In genomic region chr1:2228684-2229031, GRCh38 we compare ENCODE assay signal across 8 cellular contexts. TPM values are rescaled to one million over a fixed set of nuclear protein-coding genes. Genes with fewer than 3 reads are reported as not detected.
A peak's percentile ranks its signal among the peaks of the same experiment; 100 is the strongest.
DNase-seq lines count a peak whose midpoint lies in the region; ATAC-seq, FAIRE-seq and TF ChIP-seq lines count a peak whose summit lies in the region.

No MANE protein-coding gene starts in this region.

- H3K79me1 ChIP-seq in H9 (ENCODE audit: insufficient read depth, low read depth, low read length, poor library complexity, severe bottlenecking): peaks cover 11% of the 10 kb centered on the region

- H4K20me1 ChIP-seq in H9 (ENCODE audit: control insufficient read depth, insufficient read depth, insufficient read length): no peaks in the 10 kb centered on the region

- no peak for TF ChIP-seq CTCF in A673 (conservative IDR thresholded peaks at IDR 0.05; ENCODE audit: low read depth, low read length)
- TF ChIP-seq CTCF in H9 (conservative IDR thresholded peaks at IDR 0.05): no peak
- no peak for TF ChIP-seq CTCF in kidney (IDR thresholded peaks at IDR 0.05; ENCODE audit: borderline replicate concordance, extremely low read depth, insufficient read depth)
- no peak for TF ChIP-seq CTCF in testis (IDR thresholded peaks at IDR 0.05)

- H3K4me3 ChIP-seq in A673 (ENCODE audit: low read depth, low read length, poor library complexity, severe bottlenecking): peak overlapping the region; percentile 71
- peak overlapping the region; percentile 75 to 83 for H3K4me3 ChIP-seq in kidney (ENCODE audit: low read length in 2 of 2)
- peak overlapping the region; percentile 56 to 57 for H3K4me3 ChIP-seq in testis

- ATAC-seq in GM21381 (IDR thresholded peaks at IDR 0.05; ENCODE audit: unreplicated experiment): no peak

- peak overlapping the region; percentile 22 for H3K18ac ChIP-seq in H9 (ENCODE audit: insufficient read length, low read depth, low read length)

- H3T11ph ChIP-seq in H9 (ENCODE audit: low read length): no peak overlapping the region

- peak overlapping the region; percentile 65 for H3K4me2 ChIP-seq in H9 (ENCODE audit: insufficient read depth, insufficient read length, low read length)

- H3K4me1 ChIP-seq in A673 (ENCODE audit: insufficient read depth, low read length, poor library complexity, severe bottlenecking) (peaks cover 33% of the 10 kb centered on the region), H9 (ENCODE audit: insufficient read depth, low read length) (no peaks in the 10 kb centered on the region; the same call in 1 of the 2 replicates), kidney (ENCODE audit: control insufficient read depth in 1 of 2, insufficient read depth in 1 of 2, low read depth in 1 of 2, low read length in 2 of 2) (peaks cover 15 to 41% of the 10 kb centered on the region in 2 donors), testis (peaks cover 47% of the 10 kb centered on the region)

- FAIRE-seq in kidney (lab: Jason Lieb, UNC): no peak
- FAIRE-seq in GM12891 (lab: Jason Lieb, UNC): no peak

- WGBS in H9 (ENCODE audit: extremely low coverage, insufficient read length, low lambda C conversion rate): no CpG with 5 or more reads among the region's 53 CpGs
- WGBS in testis, 2 donors: 1% methylated on average over 31 of the region's 53 CpGs; no CpG with 5 or more reads in 1 of the 2 donors

- H3K27ac ChIP-seq in A673 (ENCODE audit: low read depth, low read length, poor library complexity, severe bottlenecking): peak overlapping the region; percentile 80
- H3K27ac ChIP-seq in H9 (ENCODE audit: insufficient read length, low read depth, low read length): no peak overlapping the region
- H3K27ac ChIP-seq in angular gyrus (ENCODE audit: low read depth, low read length): peak overlapping the region; percentile 56
- H3K27ac ChIP-seq in kidney (ENCODE audit: low read depth in 2 of 2, low read length in 2 of 2): peak overlapping the region; percentile 51 to 62
- H3K27ac ChIP-seq in testis: peak overlapping the region; percentile 81 to 91

- H2AK5ac ChIP-seq in H9 (ENCODE audit: insufficient read length, low read length): no peak overlapping the region

- H3K27me3 ChIP-seq in A673 (replicated peaks; ENCODE audit: insufficient read depth, low read depth, low read length, poor library complexity) (no peaks in the 10 kb centered on the region), H9 (ENCODE audit: insufficient read depth, low read length) (no peaks in the 10 kb centered on the region), testis (no peaks in the 10 kb centered on the region)

- H2BK15ac ChIP-seq in H9 (ENCODE audit: low read depth, low read length): no peak overlapping the region

- H3K23ac ChIP-seq in H9 (ENCODE audit: insufficient read length, low read depth, low read length): no peak overlapping the region

- peaks cover 6 to 22% (median 10%) of the 10 kb centered on the region in 3 experiments; a peak in 5 of 7 replicates for H3K36me3 Mint-ChIP-seq in H9 (ENCODE audit: insufficient read depth in 1 of 3, low read depth in 3 of 3)

- H3K9me3 ChIP-seq in A673 (ENCODE audit: low read depth, low read length, poor library complexity, severe bottlenecking): no peaks in the 10 kb centered on the region
- no peaks in the 10 kb centered on the region for H3K9me3 ChIP-seq in H9 (ENCODE audit: control insufficient read depth, low read depth, low read length)
- H3K9me3 ChIP-seq in kidney (ENCODE audit: control insufficient read depth in 1 of 2, low read length in 2 of 2): no peaks in the 10 kb centered on the region
- H3K9me3 ChIP-seq in testis: no peaks in the 10 kb centered on the region

- no TSS peak for BruUV-seq in A673 (replicated peaks; lab: Mats Ljungman, UMichigan)

- POLR2A ChIA-PET in A673 (lab: Charles Lee; ENCODE audit: low non-redundant PET): no interaction called here

- no peak overlapping the region for H4K91ac ChIP-seq in H9 (ENCODE audit: insufficient read length, low read depth, low read length)

- H3K14ac ChIP-seq in H9 (ENCODE audit: insufficient read depth, low read length): peak overlapping the region; percentile 55; the same call in 1 of the 2 replicates

- H2AFZ ChIP-seq in H9 (ENCODE audit: low read length): no peak overlapping the region

- H3K23me2 ChIP-seq in H9 (ENCODE audit: insufficient read length, low read depth, low read length, poor library complexity, severe bottlenecking): peaks cover 32% of the 10 kb centered on the region

- H3K36me3 ChIP-seq in A673 (ENCODE audit: insufficient read depth, low read length, poor library complexity, severe bottlenecking) (no peaks in the 10 kb centered on the region), kidney (ENCODE audit: control insufficient read depth in 1 of 2, insufficient read depth in 2 of 2, low read length in 2 of 2) (no peaks in the 10 kb centered on the region), testis (ENCODE audit: low read depth, missing control alignments) (no peaks in the 10 kb centered on the region)

- no peak overlapping the region for H3K56ac ChIP-seq in H9 (ENCODE audit: insufficient read length, low read depth, low read length)

- TF ChIP-seq POLR2A in testis (IDR thresholded peaks at IDR 0.05) (no peak), GM12891 (IDR thresholded peaks at IDR 0.05; ENCODE audit: low read depth, low read length) (no peak)

- no peak overlapping the region for H4K8ac ChIP-seq in H9 (replicated peaks; ENCODE audit: insufficient read length, low read depth, low read length)

- no peak overlapping the region for H2BK20ac ChIP-seq in H9 (ENCODE audit: low read depth, low read length, poor library complexity, severe bottlenecking)

- peak overlapping the region in 1 of 3 experiments; percentile 97; a peak in 2 of 7 replicates for H3K27ac Mint-ChIP-seq in H9

- H4K5ac ChIP-seq in H9 (ENCODE audit: insufficient read length, low read depth, low read length): no peak overlapping the region

- peaks cover 31 to 36% of the 10 kb centered on the region in 2 experiments for H3K4me1 Mint-ChIP-seq in H9

- intact Hi-C loops in A673 (cut with micrococcal nuclease; ENCODE audit: unreplicated experiment): no loop called here
- intact Hi-C loops in kidney (cut with DNase I): no loop called here
- intact Hi-C loops in testis (cut with DNase I; ENCODE audit: low total_unique reads): no loop called here

- DNase-seq in A673 (ENCODE audit: low spot score): peak; percentile 46
- DNase-seq in H9: no peak
- no peak for DNase-seq in kidney
- DNase-seq in testis: no peak
- DNase-seq in NCI-H510A (lab: John Stamatoyannopoulos, UW): no peak
- no peak for DNase-seq in GM12891 (ENCODE audit: insufficient read length, low spot score)

- no peak overlapping the region for H3K4ac ChIP-seq in H9 (ENCODE audit: low read depth, low read length)

- H3K9me3 Mint-ChIP-seq in H9: no peaks in the 10 kb centered on the region; a peak in 1 of 5 replicates

- H2BK120ac ChIP-seq in H9 (ENCODE audit: low read depth, low read length, poor library complexity, severe bottlenecking): no peak overlapping the region

- H3K79me2 ChIP-seq in H9 (ENCODE audit: insufficient read depth, low read length): peaks cover 49% of the 10 kb centered on the region; the same call in 1 of the 2 replicates

- H2BK12ac ChIP-seq in H9 (ENCODE audit: insufficient read length, low read depth, low read length): no peak overlapping the region

- no peak overlapping the region for H2BK5ac ChIP-seq in H9 (ENCODE audit: insufficient read length, low read length)

- CTCF ChIA-PET in A673 (lab: Charles Lee): interaction anchor here (1.2 kb wide), 1 partner anchor 34 kb away, joined by 3 read pairs; the partner anchor contains the start of gene FAAP20

- peaks cover 3% of the 10 kb centered on the region; the same call in 1 of the 2 replicates for H3K27me3 Mint-ChIP-seq in H9 (ENCODE audit: low read depth)

- peak overlapping the region; percentile 40 for H3K9ac ChIP-seq in H9 (ENCODE audit: extremely low read depth, insufficient read length, low read length)
- peak overlapping the region in 1 of 2 donors; percentile 81 for H3K9ac ChIP-seq in kidney (ENCODE audit: low read length in 2 of 2)

- peak overlapping the region; percentile 96 to 97 for H3K4me3 Mint-ChIP-seq in H9

TF ChIP-seq in GM12891, 5 proteins besides CTCF, POLR2A, EP300 and RAD21:
- TF ChIP-seq POLR2AphosphoS5 (IDR thresholded peaks at IDR 0.05; ENCODE audit: low read depth, low read length): no peak
- no peak for TF ChIP-seq POU2F2 (IDR thresholded peaks at IDR 0.05; ENCODE audit: low read depth, low read length)
- TF ChIP-seq PAX5 (IDR thresholded peaks at IDR 0.05; ENCODE audit: insufficient read depth, low read length, severe bottlenecking): no peak
- TF ChIP-seq SPI1 (IDR thresholded peaks at IDR 0.05; ENCODE audit: low read depth, low read length): no peak
- TF ChIP-seq TAF1 (IDR thresholded peaks at IDR 0.05; ENCODE audit: low read depth, low read length): no peak

RNA-seq across cellular contexts. Expression of gene SKI, which starts 0.5 kb away (rescaled TPM):
- total RNA-seq in A673 (2021) (84.9 and 88.1 TPM in 2 replicates), H9 (2021) (88.8 and 89.5 TPM in 2 replicates), kidney (78.6 TPM), testis (10 to 100 TPM; 85.7 to 87.1 TPM)
- polyA plus RNA-seq in kidney (ENCODE audit: insufficient read depth, low read depth, low replicate concordance) (9.2 TPM), testis (ENCODE audit: insufficient read depth, low read depth, low replicate concordance) (40.2 TPM)
- polyA plus RNA-seq in GM12891 (2012; ENCODE audit: low read depth, missing spikeins): 3.2 TPM

RNA-seq across cellular contexts. Expression of gene FAAP20, which starts 34.1 kb away (rescaled TPM):
- total RNA-seq in A673 (2021) (114 and 119 TPM in 2 replicates), H9 (2021) (119 and 125 TPM in 2 replicates), kidney (69.0 TPM), testis (10 to 100 TPM; 65.5 to 72.0 TPM)
- polyA plus RNA-seq in kidney (ENCODE audit: insufficient read depth, low read depth, low replicate concordance) (109 TPM), testis (ENCODE audit: insufficient read depth, low read depth, low replicate concordance) (72.6 TPM)
- polyA plus RNA-seq in GM12891 (2012; ENCODE audit: low read depth, missing spikeins): 47.2 TPM
